ENCODE assay signal across 13 cellular contexts in the genomic region with DNA sequence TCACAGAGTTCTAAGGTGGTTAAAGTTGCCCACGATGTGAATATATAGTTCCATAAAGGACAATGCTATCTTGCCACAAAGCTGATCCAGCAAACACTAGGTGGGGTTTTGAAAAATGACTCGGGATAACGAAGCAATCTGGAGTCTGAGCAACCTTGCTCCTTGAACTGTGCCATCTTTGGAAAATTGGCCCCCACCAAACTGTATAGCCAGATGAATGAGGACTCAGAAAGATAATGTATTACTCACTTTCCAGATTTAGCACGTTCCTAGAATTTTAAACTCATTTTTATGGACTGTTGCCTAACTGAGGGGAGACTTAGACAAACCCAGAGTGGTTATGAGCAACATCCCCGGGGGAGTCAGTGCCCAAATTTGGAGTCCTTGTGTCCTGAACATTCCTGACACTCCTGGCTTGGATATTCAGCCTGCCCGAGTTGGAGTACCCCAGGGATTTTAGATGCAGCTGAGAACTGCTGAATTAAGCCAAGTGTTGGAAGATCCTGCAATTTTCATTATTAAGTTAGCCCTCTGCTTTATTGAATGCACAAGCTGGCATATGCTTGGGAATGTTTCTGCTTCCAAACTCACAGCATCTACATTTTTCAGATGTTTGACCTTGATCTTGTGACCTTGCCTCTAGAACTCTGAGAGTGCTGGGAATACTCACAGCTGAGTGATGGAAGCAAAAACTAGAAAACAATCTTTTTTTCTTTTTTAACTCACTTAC. TPM values are rescaled to one million over a fixed set of nuclear protein-coding genes. Genes with fewer than 3 reads are reported as not detected.
A peak's percentile ranks its signal among the peaks of the same experiment; 100 is the strongest.
DNase-seq lines count a peak whose midpoint lies in the region; ATAC-seq and TF ChIP-seq lines count a peak whose summit lies in the region.
"Had no signal": no experiment of that assay in that cellular context is flagged by ENCODE, and none has a peak within 500 bp of the region (broad histone marks: within the 10 kb centered on the region; RNA-seq: fewer than 3 reads in every experiment).

No MANE protein-coding gene starts in this region.

- H3K27me3 ChIP-seq in colonic mucosa (no peaks in the 10 kb centered on the region), endodermal cell (ENCODE audit: control insufficient read depth, insufficient read depth, low read length, poor library complexity, severe bottlenecking) (no peaks in the 10 kb centered on the region)
- H3K27me3 ChIP-seq: BE2C had no signal

- H3K9me3 ChIP-seq in colonic mucosa (no peaks in the 10 kb centered on the region), mucosa of descending colon (no peaks in the 10 kb centered on the region), endodermal cell (ENCODE audit: control insufficient read depth, low read length) (peaks cover 6% of the 10 kb centered on the region)
- H3K9me3 ChIP-seq: BE2C had no signal

- peak; percentile 44 for DNase-seq in A172 (ENCODE audit: low spot score)
- DNase-seq in HS-27A (ENCODE audit: low read depth), result peak; percentile 96
- DNase-seq in colonic mucosa, result no peak
- DNase-seq in mucosa of descending colon, result peak in 1 of 3 donors; percentile 30
- no peak for DNase-seq in NCI-H1417 treated with DMSO at 0.1 percent for 48 hours (lab: John Stamatoyannopoulos, UW)
- DNase-seq in endodermal cell, result no peak
- no peak for DNase-seq in superior temporal gyrus (ENCODE audit: extremely low spot score)
- no peak for DNase-seq in KBM-7
- DNase-seq: activated CD8-positive, alpha-beta memory T cell treated with anti-CD3 and anti-CD28 coated beads, Interleukin-2, amount 50 U/mL, for 48 hours; BE2C; NCI-H1105 treated with DMSO at 0.1 percent for 48 hours; T-helper 9 cell had no signal

- no peaks in the 10 kb centered on the region for H3K4me1 ChIP-seq in colonic mucosa
- peaks cover 8% of the 10 kb centered on the region for H3K4me1 ChIP-seq in mucosa of descending colon (ENCODE audit: low read depth)
- H3K4me1 ChIP-seq in endodermal cell (ENCODE audit: control insufficient read depth, insufficient read depth, low read length), result peaks cover under 1% of the 10 kb centered on the region
- H3K4me1 ChIP-seq: BE2C had no signal

- peaks cover 4% of the 10 kb centered on the region for H3K4me1 Mint-ChIP-seq in endodermal cell

- H3K9ac ChIP-seq in colonic mucosa (ENCODE audit: low read depth in 2 of 2, low read length in 2 of 2), result peak overlapping the region in 1 of 2 donors; percentile 14
- H3K9ac ChIP-seq in endodermal cell (ENCODE audit: extremely low read depth, low read length, poor library complexity, severe bottlenecking), result no peak overlapping the region

- WGBS in endodermal cell (ENCODE audit: insufficient coverage in 1 of 2, insufficient read length in 1 of 2), 2 experiments, result 82 to 84% methylated on average over 5 to 6 of the region's 6 CpGs

- intact Hi-C loops in colonic mucosa (cut with DNase I), result no loop called here
- intact Hi-C loops in mucosa of descending colon (cut with DNase I, micrococcal nuclease), result no loop called here

- ATAC-seq in mucosa of descending colon, result peak; percentile 92

- H3K9me3 Mint-ChIP-seq in endodermal cell, result peaks cover 5% of the 10 kb centered on the region

- in situ Hi-C loops in KBM-7 (cut with MboI; ENCODE audit: low pct_unique_long_range_greater_than_20kb, low sequenced_read_pairs), result no loop called here

- H3K27ac Mint-ChIP-seq in endodermal cell, result no peak overlapping the region
- H3K27ac Mint-ChIP-seq: stimulated activated naive CD8-positive, alpha-beta T cell treated with anti-CD3 and anti-CD28 coated beads, Interleukin-15, Interleukin-2, amounts not matched to agents 100 ng/mL and 50 ng/mL, for 24 hours had no signal

- H3K36me3 Mint-ChIP-seq in endodermal cell (ENCODE audit: low read depth), result no peaks in the 10 kb centered on the region

- no peaks in the 10 kb centered on the region for H3K36me3 ChIP-seq in colonic mucosa
- H3K36me3 ChIP-seq in mucosa of descending colon (ENCODE audit: low read depth), result no peaks in the 10 kb centered on the region
- no peaks in the 10 kb centered on the region for H3K36me3 ChIP-seq in endodermal cell (ENCODE audit: control insufficient read depth, insufficient read depth, low read length)
- H3K36me3 ChIP-seq: BE2C had no signal

- no peaks in the 10 kb centered on the region for H3K27me3 Mint-ChIP-seq in endodermal cell (ENCODE audit: insufficient read depth)

- H3K4me3 Mint-ChIP-seq in endodermal cell, result no peak overlapping the region
- H3K4me3 Mint-ChIP-seq: stimulated activated naive CD8-positive, alpha-beta T cell treated with anti-CD3 and anti-CD28 coated beads, Interleukin-15, Interleukin-2, amounts not matched to agents 100 ng/mL and 50 ng/mL, for 24 hours had no signal

- no peak for TF ChIP-seq CTCF in colonic mucosa (IDR thresholded peaks at IDR 0.05)
- no peak for TF ChIP-seq CTCF in mucosa of descending colon (IDR thresholded peaks at IDR 0.05)
- no peak for TF ChIP-seq CTCF in endodermal cell (conservative IDR thresholded peaks at IDR 0.05)

- no peak overlapping the region for H3K4me3 ChIP-seq in colonic mucosa
- H3K4me3 ChIP-seq in mucosa of descending colon, result no peak overlapping the region
- H3K4me3 ChIP-seq in endodermal cell (ENCODE audit: low read length), result no peak overlapping the region

- peak overlapping the region; percentile 15 for H3K27ac ChIP-seq in colonic mucosa
- no peak overlapping the region for H3K27ac ChIP-seq in endodermal cell (ENCODE audit: low read depth, low read length)

RNA-seq across cellular contexts. Expression of a gene that starts 8.8 kb away (rescaled TPM):
- total RNA-seq in A172 (2014; rRNA removed; shearing (Covaris generic)), result 3.5 and 4.7 TPM in 2 replicates
- 10 to 100 TPM; 23.4 to 41.4 TPM for total RNA-seq in colonic mucosa
- 10 to 100 TPM; 41.9 to 59.6 (median 45.6) TPM for total RNA-seq in mucosa of descending colon
- total RNA-seq in endodermal cell, result 10 to 100 TPM; 38.6 to 45.1 TPM
- polyA plus RNA-seq in endodermal cell (2013, experiment 1 of 2), result 33.5 TPM
- 28.6 TPM for polyA plus RNA-seq in endodermal cell (2013, experiment 2 of 2)

Comparison
In these comparisons a context has a peak if more than half of its experiments do, and no peak if none do; other contexts are left out.
1. DNase-seq: peak in A172 (single experiment) and HS-27A (single experiment); none in colonic mucosa (single experiment), NCI-H1417 treated with DMSO at 0.1 percent for 48 hours (single experiment), endodermal cell (single experiment), superior temporal gyrus (single experiment) and KBM-7 (single experiment).